In the genomic region with DNA sequence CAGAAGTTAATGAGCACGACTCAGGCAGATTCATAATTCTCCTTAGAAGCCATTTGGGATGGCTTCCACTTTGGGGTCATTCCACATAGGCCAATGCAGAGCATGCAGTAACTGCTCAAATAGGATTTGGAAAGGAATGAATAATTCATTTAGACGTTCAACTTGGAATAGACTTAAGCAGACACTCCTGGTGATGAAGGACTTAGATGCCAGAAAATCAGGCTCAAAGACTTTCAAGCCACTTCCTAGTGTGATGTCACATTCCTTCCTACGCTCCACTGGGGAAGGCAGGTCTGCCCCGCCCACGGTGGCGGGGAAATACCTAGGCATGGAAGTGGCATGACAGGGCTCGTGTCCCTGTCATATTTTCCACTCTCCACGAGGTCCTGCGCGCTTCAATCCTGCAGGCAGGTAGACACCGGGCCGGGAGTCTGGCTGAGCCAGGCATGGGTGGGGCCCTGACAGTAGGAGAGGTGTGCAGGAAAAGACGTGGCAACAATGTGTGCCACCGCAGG, we compare ENCODE assay signal across 9 cellular contexts. TPM values are rescaled to one million over a fixed set of nuclear protein-coding genes. Genes with fewer than 3 reads are reported as not detected.
DNase-seq lines count a peak whose midpoint lies in the region; ATAC-seq and TF ChIP-seq lines count a peak whose summit lies in the region.
"Had no signal": no experiment of that assay in that cellular context is flagged by ENCODE, and none has a peak within 500 bp of the region (broad histone marks: within the 10 kb centered on the region; RNA-seq: fewer than 3 reads in every experiment).

IL1RL2 (plus strand) TSS at position 348 of the 515 bp plus-strand sequence. CDS start 845 bp downstream, outside the sequence.

- H3K27me3 ChIP-seq in HUES6 (ENCODE audit: control insufficient read depth, insufficient read depth, low read length), result peaks cover 38% of the 10 kb centered on the region
- no peaks in the 10 kb centered on the region for H3K27me3 ChIP-seq in ascending aorta

- H3K27ac ChIP-seq in HUES6 (ENCODE audit: low read depth, low read length), result no peak within 1 kb of the TSS
- H3K27ac ChIP-seq in ascending aorta, result no peak within 1 kb of the TSS

- H3K9ac ChIP-seq in HUES6 (ENCODE audit: low read length), result no peak within 1 kb of the TSS

- peaks cover 5% of the 10 kb centered on the region; the same call in 1 of the 2 replicates for H3K4me1 ChIP-seq in HUES6 (ENCODE audit: control insufficient read depth, insufficient read depth, low read length)
- peaks cover 0 to 4% of the 10 kb centered on the region in 2 donors for H3K4me1 ChIP-seq in ascending aorta

- TF ChIP-seq CTCF in ascending aorta (IDR thresholded peaks at IDR 0.05), result no peak

- intact Hi-C loops in ascending aorta (cut with DNase I) (loop anchor here (5.0 to 10.0 kb wide), 2 partner anchors 164 to 168 kb away; partner anchors contain the start of gene IL18R1), left colon (cut with DNase I, micrococcal nuclease) (loop anchor here in 1 of 2 donors (5.0 kb wide), 1 partner anchor 56 kb away; no protein-coding TSS in a partner anchor)

- H3K4me3 ChIP-seq in HUES6 (ENCODE audit: low read depth, low read length), result peak within 1 kb of the TSS; percentile 61
- peak within 1 kb of the TSS; percentile 62 to 74 for H3K4me3 ChIP-seq in ascending aorta

- H3K9me3 ChIP-seq in HUES6 (ENCODE audit: control insufficient read depth, insufficient read depth, low read depth, low read length) (no peaks in the 10 kb centered on the region), ascending aorta (no peaks in the 10 kb centered on the region)

- no peak for DNase-seq in ascending aorta (ENCODE audit: low spot score in 2 of 2)
- DNase-seq in left colon, result peak; percentile 51 to 60
- peak; percentile 61 for DNase-seq in stimulated activated CD4-positive, alpha-beta T cell treated with anti-CD3 and anti-CD28 coated beads, Interleukin-15, amount 100 ng/mL, for 24 hours
- no peak for DNase-seq in iPS-NIHi7 (ENCODE audit: extremely low spot score)
- DNase-seq in stimulated activated CD8-positive, alpha-beta memory T cell treated with anti-CD3 and anti-CD28 coated beads, Interleukin-4, amount 100 ng/mL, for 48 hours, result no peak
- no peak for DNase-seq in midbrain (lab: John Stamatoyannopoulos, UW)
- DNase-seq: NCI-H2081 treated with DMSO at 0.1 percent for 48 hours had no signal

- H3K36me3 ChIP-seq in HUES6 (ENCODE audit: control insufficient read depth, insufficient read depth, low read length) (no peaks in the 10 kb centered on the region), ascending aorta (no peaks in the 10 kb centered on the region)

- ATAC-seq in left colon (peak; percentile 76), HG03439 (IDR thresholded peaks at IDR 0.05; ENCODE audit: unreplicated experiment) (no peak)

RNA-seq across cellular contexts. Expression of gene IL1RL2, which starts in this region (rescaled TPM):
- total RNA-seq in ascending aorta (not detected), left colon (1 to 10 TPM; 1.1 to 1.2 TPM)

Comparison
In these comparisons a context has a peak if more than half of its experiments do, and no peak if none do; other contexts are left out.
1. DNase-seq: peak in left colon (2 of 2) and stimulated activated CD4-positive, alpha-beta T cell treated with anti-CD3 and anti-CD28 coated beads, Interleukin-15, amount 100 ng/mL, for 24 hours (single experiment); none in ascending aorta (0 of 2), iPS-NIHi7 (single experiment), stimulated activated CD8-positive, alpha-beta memory T cell treated with anti-CD3 and anti-CD28 coated beads, Interleukin-4, amount 100 ng/mL, for 48 hours (single experiment) and midbrain (single experiment).